25 cellular contexts compared by ENCODE assay signal in the genomic region with DNA sequence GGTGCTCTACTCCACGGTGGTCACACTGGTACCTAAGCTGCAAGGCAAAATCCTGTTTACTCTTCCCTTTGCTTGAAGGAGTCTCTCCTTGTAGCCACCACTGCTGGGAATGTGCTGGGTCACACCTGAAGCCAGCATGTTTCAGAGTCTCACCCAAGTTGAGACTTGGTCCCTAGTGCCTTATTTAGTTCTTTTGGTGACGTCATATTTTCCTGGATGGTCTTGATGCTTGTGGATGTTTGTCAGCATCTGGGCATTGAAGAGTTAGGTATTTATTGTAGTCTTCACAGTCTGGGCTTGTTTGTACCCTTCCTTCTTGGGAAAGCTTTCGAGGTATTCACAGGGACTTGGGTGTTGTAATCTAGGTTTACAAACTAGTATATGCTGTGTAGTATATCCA. TPM values are rescaled to one million over a fixed set of nuclear protein-coding genes. Genes with fewer than 3 reads are reported as not detected.
DNase-seq lines count a peak whose midpoint lies in the region; ATAC-seq, FAIRE-seq and TF ChIP-seq lines count a peak whose summit lies in the region.
"Had no signal": no experiment of that assay in that cellular context is flagged by ENCODE, and none has a peak within 500 bp of the region (broad histone marks: within the 10 kb centered on the region; RNA-seq: fewer than 3 reads in every experiment).

No MANE protein-coding gene starts in this region.

- H3K36me3 Mint-ChIP-seq in CD14-positive monocyte, result peaks cover 0 to 5% of the 10 kb centered on the region in 2 donors
- H3K36me3 Mint-ChIP-seq: CD4-positive, alpha-beta memory T cell; CD4-positive, CD25-positive, alpha-beta regulatory T cell; CD8-positive, alpha-beta memory T cell had no signal

- POLR2A ChIA-PET in HepG2 (lab: Yijun Ruan, JAX), result no interaction called here

- peaks cover under 1% of the 10 kb centered on the region for H3K4me1 Mint-ChIP-seq in stimulated activated naive CD8-positive, alpha-beta T cell treated with anti-CD3 and anti-CD28 coated beads, Interleukin-15, amount 100 ng/mL, for 72 hours
- peaks cover 3% of the 10 kb centered on the region for H3K4me1 Mint-ChIP-seq in CD14-positive monocyte

- WGBS in HepG2 (ENCODE audit: low lambda C conversion rate), result 38% methylated on average over 3 of the region's 3 CpGs

- no peak for TF ChIP-seq CTCF in HepG2 (CRISPR knock-in tag; IDR thresholded peaks at IDR 0.05)
- TF ChIP-seq CTCF in CD14-positive monocyte (IDR thresholded peaks at IDR 0.05), result no peak

- H3K4me3 Mint-ChIP-seq in stimulated activated naive CD8-positive, alpha-beta T cell treated with anti-CD3 and anti-CD28 coated beads, Interleukin-15, amount 100 ng/mL, for 72 hours, result no peak overlapping the region
- H3K4me3 Mint-ChIP-seq in CD14-positive monocyte, result no peak overlapping the region
- H3K4me3 Mint-ChIP-seq: B cell; CD4-positive, alpha-beta memory T cell; CD4-positive, CD25-positive, alpha-beta regulatory T cell; CD8-positive, alpha-beta memory T cell had no signal

- TF ChIP-seq EP300 in HepG2 (IDR thresholded peaks at IDR 0.05; ENCODE audit: low read depth in 2 of 2, low read length in 2 of 2), result no peak
- no peak for TF ChIP-seq EP300 in HepG2 (CRISPR knock-in tag; IDR thresholded peaks at IDR 0.05; ENCODE audit: borderline replicate concordance)

- peak; percentile 23 for ATAC-seq in stimulated activated naive CD8-positive, alpha-beta T cell treated with anti-CD3 and anti-CD28 coated beads, Interleukin-15, amount 100 ng/mL, for 72 hours
- no peak for ATAC-seq in stimulated activated naive CD8-positive, alpha-beta T cell treated with anti-CD3 and anti-CD28 coated beads, Interleukin-15, Interleukin-2, amounts not matched to agents 100 U/mL and 50 U/mL, for 24 hours
- ATAC-seq in HepG2, result no peak
- ATAC-seq: A549 had no signal

- TF ChIP-seq RAD21 in HepG2 (CRISPR knock-in tag; IDR thresholded peaks at IDR 0.05), result no peak

- H3K27ac Mint-ChIP-seq in stimulated activated naive CD8-positive, alpha-beta T cell treated with anti-CD3 and anti-CD28 coated beads, Interleukin-15, amount 100 ng/mL, for 72 hours, result no peak overlapping the region
- no peak overlapping the region for H3K27ac Mint-ChIP-seq in CD14-positive monocyte
- H3K27ac Mint-ChIP-seq: B cell; CD4-positive, alpha-beta memory T cell; CD8-positive, alpha-beta memory T cell had no signal

- no peak for TF ChIP-seq POLR2A in HepG2 (IDR thresholded peaks at IDR 0.05; ENCODE audit: insufficient read depth in 1 of 2, low read depth in 2 of 2, low read length in 2 of 2)

- no peak overlapping the region for H2AFZ ChIP-seq in HepG2 (ENCODE audit: low read length)

- no peak overlapping the region for H3K4me2 ChIP-seq in HepG2 (ENCODE audit: low read depth, low read length)
- H3K4me2 ChIP-seq: A549; BLaER1 treated with 17β-estradiol and CSF1 and Interleukin-3, amounts not matched to agents 10 nM and 100 nM had no signal

- no peaks in the 10 kb centered on the region for H3K9me3 Mint-ChIP-seq in stimulated activated naive CD8-positive, alpha-beta T cell treated with anti-CD3 and anti-CD28 coated beads, Interleukin-15, amount 100 ng/mL, for 72 hours
- H3K9me3 Mint-ChIP-seq in CD14-positive monocyte, result no peaks in the 10 kb centered on the region
- H3K9me3 Mint-ChIP-seq: CD8-positive, alpha-beta memory T cell had no signal

- H3K4me3 ChIP-seq in HepG2 (replicated peaks in 1 of 3; ENCODE audit: insufficient read depth in 1 of 3, low read depth in 2 of 3, low read length in 3 of 3), result no peak overlapping the region
- H3K4me3 ChIP-seq: A549; BLaER1 treated with 17β-estradiol and CSF1 and Interleukin-3, amounts not matched to agents 10 nM and 100 nM had no signal

- in situ Hi-C loops in HepG2 (cut with HindIII; ENCODE audit: extremely low pct_ligation_motif_present, low pct_unique_long_range_greater_than_20kb), result no loop called here

- H3K27ac ChIP-seq in HepG2 (ENCODE audit: extremely low read length, insufficient read depth, low read length) (no peak overlapping the region), caudate nucleus (ENCODE audit: low read depth, low read length) (no peak overlapping the region)
- H3K27ac ChIP-seq: 22Rv1; A549; BLaER1 treated with 17β-estradiol and CSF1 and Interleukin-3, amounts not matched to agents 10 nM and 100 nM; C4-2B had no signal

- H3K27me3 ChIP-seq in HepG2 (ENCODE audit: control insufficient read depth in 1 of 2, insufficient read depth in 2 of 2, low read length in 2 of 2), result peaks cover 0 to 16% of the 10 kb centered on the region in 2 experiments; a peak in 4 of 5 replicates

- no peaks in the 10 kb centered on the region for H3K79me2 ChIP-seq in HepG2 (ENCODE audit: insufficient read depth, low read length)

- intact Hi-C loops in HepG2 (cut with micrococcal nuclease; ENCODE audit: unreplicated experiment), result no loop called here
- intact Hi-C loops in CD14-positive monocyte (cut with micrococcal nuclease), result no loop called here

- FAIRE-seq in HepG2 (lab: Jason Lieb, UNC), result no peak
- FAIRE-seq: A549, GM12891 had no signal

- H3K27me3 Mint-ChIP-seq in stimulated activated naive CD8-positive, alpha-beta T cell treated with anti-CD3 and anti-CD28 coated beads, Interleukin-15, amount 100 ng/mL, for 72 hours, result peaks cover 47% of the 10 kb centered on the region
- peaks cover 24 to 37% (median 25%) of the 10 kb centered on the region in 3 donors for H3K27me3 Mint-ChIP-seq in CD14-positive monocyte (ENCODE audit: low read depth in 3 of 3)

- no peak overlapping the region for H3K9ac ChIP-seq in HepG2 (ENCODE audit: insufficient read depth, low read depth, low read length)
- H3K9ac ChIP-seq: BLaER1 treated with 17β-estradiol and CSF1 and Interleukin-3, amounts not matched to agents 10 nM and 100 nM had no signal

- H3K4me1 ChIP-seq in HepG2 (ENCODE audit: insufficient read depth, low read length), result peaks cover 14% of the 10 kb centered on the region
- H3K4me1 ChIP-seq: BLaER1 treated with 17β-estradiol and CSF1 and Interleukin-3, amounts not matched to agents 10 nM and 100 nM had no signal

- no peaks in the 10 kb centered on the region for H3K9me3 ChIP-seq in HepG2 (ENCODE audit: low read length)
- H3K9me3 ChIP-seq: A549 had no signal

- no TSS peak for BruUV-seq in HepG2 (replicated peaks; lab: Mats Ljungman, UMichigan)

- H3K36me3 ChIP-seq in HepG2 (replicated peaks in 1 of 2; ENCODE audit: control insufficient read depth in 1 of 2, insufficient read depth in 2 of 2, low read length in 2 of 2), result no peaks in the 10 kb centered on the region
- H3K36me3 ChIP-seq: BLaER1 treated with 17β-estradiol and CSF1 and Interleukin-3, amounts not matched to agents 10 nM and 100 nM had no signal

- no peak for DNase-seq in stimulated activated naive CD8-positive, alpha-beta T cell treated with anti-CD3 and anti-CD28 coated beads, Interleukin-15, amount 100 ng/mL, for 72 hours
- no peak for DNase-seq in stimulated activated naive CD8-positive, alpha-beta T cell treated with anti-CD3 and anti-CD28 coated beads, Interleukin-15, Interleukin-2, amounts not matched to agents 100 U/mL and 50 U/mL, for 24 hours
- DNase-seq in HepG2 (ENCODE audit: low spot score) (no peak), caudate nucleus (lab: John Stamatoyannopoulos, UW) (no peak), CD14-positive monocyte (ENCODE audit: low spot score) (no peak)
- DNase-seq: AML-193; CD4-positive, alpha-beta memory T cell; CD4-positive, CD25-positive, alpha-beta regulatory T cell; CD8-positive, alpha-beta memory T cell; COR-L47; DMS 273 treated with DMSO at 0.1 percent for 48 hours; DMS153; DMS53; DMS79; DND-41; EL; GDM1 had no signal

- CTCF ChIA-PET in HepG2 (lab: Yijun Ruan, JAX; ENCODE audit: low intra/inter-chr PET ratio, low total read pairs), result no interaction called here

- H4K20me1 ChIP-seq in HepG2 (ENCODE audit: insufficient read depth, low read length), result no peaks in the 10 kb centered on the region
- H4K20me1 ChIP-seq: BLaER1 treated with 17β-estradiol and CSF1 and Interleukin-3, amounts not matched to agents 10 nM and 100 nM had no signal

RNA-seq across cellular contexts. Expression of a gene that starts 5.6 kb away (rescaled TPM):
- 4.7 and 10.1 TPM in 2 replicates for total RNA-seq in HepG2 (2016; rRNA removed; fragmentation: Illumina TruSeq; extraction: Trizol)
- total RNA-seq in HepG2 (2016; cell fraction: cytosol; rRNA removed; fragmentation: Illumina TruSeq; extraction: Trizol; ENCODE audit: low read depth), result 3.8 and 5.3 TPM in 2 replicates
- total RNA-seq in HepG2 (2016; cell fraction: insoluble cytoplasmic fraction; rRNA removed; fragmentation: Illumina TruSeq; extraction: Trizol), result 5.8 and 12.4 TPM in 2 replicates
- total RNA-seq in HepG2 (2016; cell fraction: membrane; rRNA removed; fragmentation: Illumina TruSeq; extraction: Trizol), result 3.3 and 3.6 TPM in 2 replicates
- 12.5 and 15.1 TPM in 2 replicates for total RNA-seq in HepG2 (2016; cell fraction: nucleus; rRNA removed; fragmentation: Illumina TruSeq; extraction: Trizol)
- 8.5 and 13.6 TPM in 2 replicates for polyA plus RNA-seq in HepG2 (2011; rRNA removed)
- 4.1 and 4.6 TPM in 2 replicates for polyA plus RNA-seq in HepG2 (2011; cell fraction: cytosol; rRNA removed)
- 31.2 and 40.2 TPM in 2 replicates for polyA plus RNA-seq in HepG2 (2011; cell fraction: nucleus; rRNA removed)
- 7.1 and 10.6 TPM in 2 replicates for polyA plus RNA-seq in HepG2 (2012)
- polyA plus RNA-seq in HepG2 (2016; cell fraction: cytosol; fragmentation: Illumina TruSeq; extraction: Trizol; ENCODE audit: low read depth), result 0.75 and 1.5 TPM in 2 replicates
- 5.2 and 6.9 TPM in 2 replicates for polyA plus RNA-seq in HepG2 (2016; cell fraction: insoluble cytoplasmic fraction; fragmentation: Illumina TruSeq; extraction: Trizol; ENCODE audit: low read depth)
- 1.3 and 2.5 TPM in 2 replicates for polyA plus RNA-seq in HepG2 (2016; cell fraction: membrane; fragmentation: Illumina TruSeq; extraction: Trizol; ENCODE audit: low read depth)
- 31.0 and 32.3 TPM in 2 replicates for polyA plus RNA-seq in HepG2 (2016; cell fraction: nucleus; fragmentation: Illumina TruSeq; extraction: Trizol; ENCODE audit: insufficient read depth, low read depth)
- 11.1 and 13.8 TPM in 2 replicates for polyA minus RNA-seq in HepG2 (2011; rRNA and poly(A)+ RNA removed; ENCODE audit: low replicate concordance)
- polyA minus RNA-seq in HepG2 (2011; cell fraction: cytosol; rRNA and poly(A)+ RNA removed), result 4.9 and 5.2 TPM in 2 replicates
- polyA minus RNA-seq in HepG2 (2011; cell fraction: nucleus; rRNA and poly(A)+ RNA removed), result 15.8 and 19.9 TPM in 2 replicates
- polyA plus RNA-seq in CD14-positive monocyte, result under 1 TPM; 0.29 to 0.56 TPM
- total RNA-seq: CD4-positive, alpha-beta memory T cell; CD4-positive, CD25-positive, alpha-beta regulatory T cell; CD8-positive, alpha-beta memory T cell; G401 had no signal
- polyA plus RNA-seq: CD4-positive, CD25-positive, alpha-beta regulatory T cell; CD8-positive, alpha-beta memory T cell had no signal

RNA-seq across cellular contexts. Expression of a gene that starts 44.2 kb away (rescaled TPM):
- total RNA-seq in HepG2 (2016; rRNA removed; fragmentation: Illumina TruSeq; extraction: Trizol), result 64.2 and 106 TPM in 2 replicates
- total RNA-seq in HepG2 (2016; cell fraction: cytosol; rRNA removed; fragmentation: Illumina TruSeq; extraction: Trizol; ENCODE audit: low read depth), result 38.0 and 39.6 TPM in 2 replicates
- 66.5 and 107 TPM in 2 replicates for total RNA-seq in HepG2 (2016; cell fraction: insoluble cytoplasmic fraction; rRNA removed; fragmentation: Illumina TruSeq; extraction: Trizol)
- total RNA-seq in HepG2 (2016; cell fraction: membrane; rRNA removed; fragmentation: Illumina TruSeq; extraction: Trizol), result 79.2 and 83.1 TPM in 2 replicates
- 83.0 and 88.1 TPM in 2 replicates for total RNA-seq in HepG2 (2016; cell fraction: nucleus; rRNA removed; fragmentation: Illumina TruSeq; extraction: Trizol)
- polyA plus RNA-seq in HepG2 (2011; rRNA removed) (14.5 and 19.4 TPM in 2 replicates), CD14-positive monocyte (10 to 100 TPM; 70.9 to 80.6 TPM)
- 12.9 and 14.1 TPM in 2 replicates for polyA plus RNA-seq in HepG2 (2011; cell fraction: cytosol; rRNA removed)
- polyA plus RNA-seq in HepG2 (2011; cell fraction: nucleus; rRNA removed), result 13.7 and 15.3 TPM in 2 replicates
- polyA plus RNA-seq in HepG2 (2012), result 25.7 and 31.2 TPM in 2 replicates
- polyA plus RNA-seq in HepG2 (2016; cell fraction: cytosol; fragmentation: Illumina TruSeq; extraction: Trizol; ENCODE audit: low read depth), result 34.9 and 40.2 TPM in 2 replicates
- polyA plus RNA-seq in HepG2 (2016; cell fraction: insoluble cytoplasmic fraction; fragmentation: Illumina TruSeq; extraction: Trizol; ENCODE audit: low read depth), result 65.6 and 68.7 TPM in 2 replicates
- 63.9 and 64.4 TPM in 2 replicates for polyA plus RNA-seq in HepG2 (2016; cell fraction: membrane; fragmentation: Illumina TruSeq; extraction: Trizol; ENCODE audit: low read depth)
- 147 and 150 TPM in 2 replicates for polyA plus RNA-seq in HepG2 (2016; cell fraction: nucleus; fragmentation: Illumina TruSeq; extraction: Trizol; ENCODE audit: insufficient read depth, low read depth)
- 11.9 and 104 TPM in 2 replicates for polyA minus RNA-seq in HepG2 (2011; rRNA and poly(A)+ RNA removed; ENCODE audit: low replicate concordance)
- polyA minus RNA-seq in HepG2 (2011; cell fraction: cytosol; rRNA and poly(A)+ RNA removed), result 11.5 and 17.2 TPM in 2 replicates
- 12.9 and 14.5 TPM in 2 replicates for polyA minus RNA-seq in HepG2 (2011; cell fraction: nucleus; rRNA and poly(A)+ RNA removed)
- total RNA-seq: A172; CD4-positive, alpha-beta memory T cell; CD4-positive, CD25-positive, alpha-beta regulatory T cell; CD8-positive, alpha-beta memory T cell; G401 had no signal
- polyA plus RNA-seq: CD4-positive, alpha-beta memory T cell; CD4-positive, CD25-positive, alpha-beta regulatory T cell; CD8-positive, alpha-beta memory T cell had no signal

RNA-seq across cellular contexts. Expression of a gene that starts 52.4 kb away (rescaled TPM):
- total RNA-seq in HepG2 (2016; rRNA removed; fragmentation: Illumina TruSeq; extraction: Trizol), result 85.9 and 86.7 TPM in 2 replicates
- total RNA-seq in HepG2 (2016; cell fraction: cytosol; rRNA removed; fragmentation: Illumina TruSeq; extraction: Trizol; ENCODE audit: low read depth), result 13.1 and 13.7 TPM in 2 replicates
- 83.6 and 85.7 TPM in 2 replicates for total RNA-seq in HepG2 (2016; cell fraction: insoluble cytoplasmic fraction; rRNA removed; fragmentation: Illumina TruSeq; extraction: Trizol)
- total RNA-seq in HepG2 (2016; cell fraction: membrane; rRNA removed; fragmentation: Illumina TruSeq; extraction: Trizol), result 59.6 and 65.3 TPM in 2 replicates
- total RNA-seq in HepG2 (2016; cell fraction: nucleus; rRNA removed; fragmentation: Illumina TruSeq; extraction: Trizol), result 36.7 and 42.7 TPM in 2 replicates
- polyA plus RNA-seq in HepG2 (2011; rRNA removed) (25.2 and 30.9 TPM in 2 replicates), CD14-positive monocyte (1 to 10 TPM; 1.9 to 3.1 TPM)
- polyA plus RNA-seq in HepG2 (2011; cell fraction: cytosol; rRNA removed), result 27.9 and 36.1 TPM in 2 replicates
- 10.3 and 15.5 TPM in 2 replicates for polyA plus RNA-seq in HepG2 (2011; cell fraction: nucleus; rRNA removed)
- polyA plus RNA-seq in HepG2 (2012), result 25.0 and 26.1 TPM in 2 replicates
- polyA plus RNA-seq in HepG2 (2016; cell fraction: cytosol; fragmentation: Illumina TruSeq; extraction: Trizol; ENCODE audit: low read depth), result 8.3 and 8.7 TPM in 2 replicates
- 89.4 and 93.3 TPM in 2 replicates for polyA plus RNA-seq in HepG2 (2016; cell fraction: insoluble cytoplasmic fraction; fragmentation: Illumina TruSeq; extraction: Trizol; ENCODE audit: low read depth)
- 38.6 and 42.0 TPM in 2 replicates for polyA plus RNA-seq in HepG2 (2016; cell fraction: membrane; fragmentation: Illumina TruSeq; extraction: Trizol; ENCODE audit: low read depth)
- 58.5 and 59.9 TPM in 2 replicates for polyA plus RNA-seq in HepG2 (2016; cell fraction: nucleus; fragmentation: Illumina TruSeq; extraction: Trizol; ENCODE audit: insufficient read depth, low read depth)
- polyA minus RNA-seq in HepG2 (2011; rRNA and poly(A)+ RNA removed; ENCODE audit: low replicate concordance), result 26.7 TPM in 1 of 2 replicates, not detected in the other
- 14.8 and 19.3 TPM in 2 replicates for polyA minus RNA-seq in HepG2 (2011; cell fraction: cytosol; rRNA and poly(A)+ RNA removed)
- polyA minus RNA-seq in HepG2 (2011; cell fraction: nucleus; rRNA and poly(A)+ RNA removed), result 8.0 and 10.9 TPM in 2 replicates
